In the genomic region with DNA sequence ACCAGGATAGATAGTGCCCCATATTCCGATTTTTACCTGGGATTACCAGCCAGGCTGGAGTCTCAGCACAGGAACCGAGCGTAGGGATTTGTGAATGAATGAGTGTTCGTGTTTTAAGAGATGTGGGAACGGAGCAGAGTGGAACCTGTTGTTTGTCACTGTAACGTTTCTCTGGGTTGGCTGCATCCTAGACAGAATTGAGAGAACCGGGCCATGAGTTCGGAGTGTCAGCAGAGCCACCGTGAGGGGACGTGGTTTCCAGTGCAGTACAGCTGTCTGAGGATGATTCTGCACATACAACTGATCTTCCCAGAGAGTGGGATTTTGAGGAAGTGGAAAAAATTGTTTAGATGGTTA, we compare ENCODE assay signal across 8 cellular contexts. TPM values are rescaled to one million over a fixed set of nuclear protein-coding genes. Genes with fewer than 3 reads are reported as not detected.
A peak's percentile ranks its signal among the peaks of the same experiment; 100 is the strongest.
DNase-seq lines count a peak whose midpoint lies in the region; ATAC-seq and TF ChIP-seq lines count a peak whose summit lies in the region.

No MANE protein-coding gene starts in this region.

- intact Hi-C loops in head of caudate nucleus (cut with DNase I) (no loop called here), psoas muscle (cut with DNase I) (no loop called here)

- H3K4me1 Mint-ChIP-seq in CD8-positive, alpha-beta memory T cell: peaks cover 11 to 15% (median 12%) of the 10 kb centered on the region in 3 donors

- peak overlapping the region in 6 of 7 donors; percentile 24 to 67 (median 53) for H3K4me3 Mint-ChIP-seq in CD8-positive, alpha-beta memory T cell

- peak overlapping the region in 2 of 8 donors; percentile 30 to 72 for H3K27ac Mint-ChIP-seq in CD8-positive, alpha-beta memory T cell

- H3K36me3 Mint-ChIP-seq in CD8-positive, alpha-beta memory T cell: peaks cover 0 to 3% (median 3%) of the 10 kb centered on the region in 3 donors

- CTCF ChIA-PET in CD8-positive, alpha-beta memory T cell (lab: Charles Lee): no interaction called here

- DNase-seq in CD8-positive, alpha-beta memory T cell: no peak
- DNase-seq in WERI-Rb-1: no peak
- DNase-seq in head of caudate nucleus: peak in 24 of 42 donors; percentile 10 to 71 (median 43)
- no peak for DNase-seq in psoas muscle
- no peak for DNase-seq in pons (ENCODE audit: low spot score)
- DNase-seq in DMS 273 (lab: John Stamatoyannopoulos, UW; ENCODE audit: unreplicated experiment): no peak

- H3K27ac ChIP-seq in CD8-positive, alpha-beta memory T cell (ENCODE audit: low read depth, low read length): no peak overlapping the region
- no peak overlapping the region for H3K27ac ChIP-seq in WERI-Rb-1
- H3K27ac ChIP-seq in psoas muscle: no peak overlapping the region

- peaks cover 0 to 5% (median 2%) of the 10 kb centered on the region in 5 donors for H3K9me3 Mint-ChIP-seq in CD8-positive, alpha-beta memory T cell

- ATAC-seq in psoas muscle (no peak), GM21528 (IDR thresholded peaks at IDR 0.05; ENCODE audit: low FRiP score, unreplicated experiment) (no peak), HG02763 (IDR thresholded peaks at IDR 0.05; ENCODE audit: unreplicated experiment) (no peak)

- TF ChIP-seq CTCF in WERI-Rb-1 (IDR thresholded peaks at IDR 0.05; ENCODE audit: low read depth, low read length) (no peak), psoas muscle (IDR thresholded peaks at IDR 0.05) (no peak)

- peaks cover 13% of the 10 kb centered on the region for H3K27me3 ChIP-seq in CD8-positive, alpha-beta memory T cell (ENCODE audit: insufficient read depth, low read length, poor library complexity, severe bottlenecking)
- H3K27me3 ChIP-seq in WERI-Rb-1 (ENCODE audit: insufficient read depth, low read depth, severe bottlenecking) (no peaks in the 10 kb centered on the region), psoas muscle (ENCODE audit: insufficient read depth in 3 of 3, low read length in 2 of 3) (peaks cover 6 to 68% (median 11%) of the 10 kb centered on the region in 3 donors)

- H3K27me3 Mint-ChIP-seq in CD8-positive, alpha-beta memory T cell: peaks cover 27 to 63% of the 10 kb centered on the region in 2 donors

- no peaks in the 10 kb centered on the region for H3K36me3 ChIP-seq in CD8-positive, alpha-beta memory T cell (ENCODE audit: insufficient read depth, low read length)
- H3K36me3 ChIP-seq in WERI-Rb-1: no peaks in the 10 kb centered on the region
- no peaks in the 10 kb centered on the region for H3K36me3 ChIP-seq in psoas muscle (ENCODE audit: insufficient read depth in 1 of 2, low read depth in 1 of 2)

- H3K9me3 ChIP-seq in CD8-positive, alpha-beta memory T cell (ENCODE audit: low read length): no peaks in the 10 kb centered on the region
- H3K9me3 ChIP-seq in WERI-Rb-1 (ENCODE audit: severe bottlenecking) (no peaks in the 10 kb centered on the region), psoas muscle (no peaks in the 10 kb centered on the region)

- no peak overlapping the region for H3K4me3 ChIP-seq in CD8-positive, alpha-beta memory T cell (ENCODE audit: low read length)
- H3K4me3 ChIP-seq in WERI-Rb-1 (ENCODE audit: low read depth, low read length): peak overlapping the region; percentile 52
- H3K4me3 ChIP-seq in psoas muscle: peak overlapping the region; percentile 57

- WGBS in psoas muscle, 3 donors: 19 to 22% (median 21%) methylated on average over 10 of the region's 10 CpGs

- POLR2A ChIA-PET in CD8-positive, alpha-beta memory T cell (lab: Charles Lee): no interaction called here

- H3K4me1 ChIP-seq in CD8-positive, alpha-beta memory T cell (ENCODE audit: insufficient read depth, low read length): no peaks in the 10 kb centered on the region
- H3K4me1 ChIP-seq in psoas muscle: no peaks in the 10 kb centered on the region

RNA-seq across cellular contexts. Expression of gene PDE8B, which starts 1.2 kb away (rescaled TPM):
- not detected for total RNA-seq in CD8-positive, alpha-beta memory T cell
- 0.07 TPM for polyA plus RNA-seq in CD8-positive, alpha-beta memory T cell
- 1 to 10 TPM in 1 of 4 donors, under 1 TPM in 3; 0.12 to 2.9 (median 0.70) TPM for total RNA-seq in psoas muscle
- under 1 TPM; 0.18 to 0.48 (median 0.30) TPM for polyA plus RNA-seq in psoas muscle

Comparison
In these comparisons a context has a peak if more than half of its experiments do, and no peak if none do; other contexts are left out.
1. DNase-seq: peak in head of caudate nucleus (24 of 42); none in CD8-positive, alpha-beta memory T cell (0 of 5), WERI-Rb-1 (single experiment), psoas muscle (0 of 2), pons (single experiment) and DMS 273 (single experiment).